11 cellular contexts compared by ENCODE assay signal in the genomic region with DNA sequence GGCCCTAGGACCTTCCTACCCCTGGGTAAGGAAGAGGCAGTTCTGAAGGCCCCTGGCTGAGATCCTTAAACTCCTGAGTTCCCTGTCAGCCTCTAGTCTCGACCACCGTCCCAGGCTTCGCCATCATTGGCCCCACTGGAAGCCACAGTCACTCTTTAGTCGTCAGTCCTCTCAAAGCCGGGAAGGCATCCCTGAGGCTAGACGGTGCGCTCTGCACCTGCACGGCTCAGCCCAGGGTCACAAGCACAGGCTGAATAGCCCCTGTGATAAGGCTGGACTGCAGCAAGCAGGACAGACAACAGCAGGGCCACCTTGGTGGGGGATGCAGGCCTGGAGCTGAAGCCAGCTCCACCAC. TPM values are rescaled to one million over a fixed set of nuclear protein-coding genes. Genes with fewer than 3 reads are reported as not detected.
DNase-seq lines count a peak whose midpoint lies in the region; ATAC-seq and TF ChIP-seq lines count a peak whose summit lies in the region.
"Had no signal": no experiment of that assay in that cellular context is flagged by ENCODE, and none has a peak within 500 bp of the region (broad histone marks: within the 10 kb centered on the region; RNA-seq: fewer than 3 reads in every experiment).

No MANE protein-coding gene starts in this region.

- H2BK120ac ChIP-seq in neuronal stem cell (ENCODE audit: low read depth, low read length) = no peak overlapping the region

- H3K4me3 ChIP-seq in esophagus squamous epithelium (peak overlapping the region; percentile 43 to 73 (median 59)), neuronal stem cell (ENCODE audit: low read length in 2 of 2) (no peak overlapping the region)
- H3K4me3 ChIP-seq: MG63 had no signal

- peak overlapping the region; percentile 63 for H2BK12ac ChIP-seq in neuronal stem cell (ENCODE audit: low read length)

- H3K4me1 ChIP-seq in esophagus squamous epithelium (peaks cover 17 to 46% (median 21%) of the 10 kb centered on the region in 3 donors), neuronal stem cell (ENCODE audit: control insufficient read depth in 2 of 2, insufficient read depth in 1 of 2, low read depth in 1 of 2, low read length in 2 of 2) (peaks cover 9 to 14% of the 10 kb centered on the region in 2 donors)

- H3K27ac ChIP-seq in esophagus squamous epithelium (peak overlapping the region; percentile 90 to 95 (median 94)), neuronal stem cell (replicated peaks; ENCODE audit: low read length) (no peak overlapping the region)

- H2AK5ac ChIP-seq in neuronal stem cell (ENCODE audit: low read depth, low read length) = peak overlapping the region; percentile 5

- no peak overlapping the region for H3K14ac ChIP-seq in neuronal stem cell (ENCODE audit: low read length)

- no peak for DNase-seq in stimulated activated naive CD8-positive, alpha-beta T cell treated with anti-CD3 and anti-CD28 coated beads, Interleukin-15, Interleukin-2, amounts not matched to agents 100 U/mL and 50 U/mL, for 24 hours
- DNase-seq in esophagus squamous epithelium (lab: John Stamatoyannopoulos, UW) = no peak
- no peak for DNase-seq in neuronal stem cell (ENCODE audit: low spot score)
- no peak for DNase-seq in NCI-H526 treated with DMSO at 0.1 percent for 48 hours (lab: John Stamatoyannopoulos, UW)
- no peak for DNase-seq in ACHN
- DNase-seq: MG63, SHP77 had no signal

- H3K36me3 ChIP-seq in esophagus squamous epithelium (no peaks in the 10 kb centered on the region), neuronal stem cell (replicated peaks in 1 of 2; ENCODE audit: control insufficient read depth in 2 of 2, insufficient read depth in 2 of 2, low read length in 2 of 2) (no peaks in the 10 kb centered on the region)

- WGBS in esophagus squamous epithelium, 2 donors = 67 to 72% methylated on average over 3 to 8 of the region's 8 CpGs
- WGBS in neuronal stem cell (ENCODE audit: extremely low coverage in 2 of 2, insufficient read length in 2 of 2, insufficient replicate concordance in 1 of 2), 2 donors = no CpG with 5 or more reads among the region's 8 CpGs

- peaks cover 6% of the 10 kb centered on the region for H3K79me1 ChIP-seq in neuronal stem cell (ENCODE audit: low read depth, low read length)

- no peaks in the 10 kb centered on the region for H3K27me3 Mint-ChIP-seq in stimulated activated naive CD8-positive, alpha-beta T cell treated with anti-CD3 and anti-CD28 coated beads, Interleukin-15, Interleukin-2, amounts not matched to agents 100 ng/mL and 50 ng/mL, for 24 hours

- no peak for TF ChIP-seq POLR2A in esophagus squamous epithelium (IDR thresholded peaks at IDR 0.05)

- peaks cover 42% of the 10 kb centered on the region for H3K4me1 Mint-ChIP-seq in stimulated activated naive CD8-positive, alpha-beta T cell treated with anti-CD3 and anti-CD28 coated beads, Interleukin-15, Interleukin-2, amounts not matched to agents 100 ng/mL and 50 ng/mL, for 24 hours (ENCODE audit: low read depth)

- H4K8ac ChIP-seq in neuronal stem cell (ENCODE audit: low read depth, low read length) = peak overlapping the region; percentile 92

- peak overlapping the region; percentile 40 for H2BK15ac ChIP-seq in neuronal stem cell (ENCODE audit: low read length)

- TF ChIP-seq CTCF in esophagus squamous epithelium (IDR thresholded peaks at IDR 0.05) = no peak

- H3K9me3 ChIP-seq in esophagus squamous epithelium (no peaks in the 10 kb centered on the region), neuronal stem cell (replicated peaks in 1 of 2; ENCODE audit: control insufficient read depth in 2 of 2, insufficient read depth in 1 of 2, low read depth in 1 of 2, low read length in 2 of 2) (no peaks in the 10 kb centered on the region)
- H3K9me3 ChIP-seq: MG63 had no signal

- peak overlapping the region; percentile 59 for H4K91ac ChIP-seq in neuronal stem cell (ENCODE audit: low read depth, low read length, poor library complexity)

- H3K23ac ChIP-seq in neuronal stem cell (ENCODE audit: low read depth, low read length, poor library complexity) = peak overlapping the region; percentile 85

- H3K4me2 ChIP-seq in neuronal stem cell (ENCODE audit: insufficient read depth, low read length, poor library complexity, severe bottlenecking) = peak overlapping the region; percentile 51

- no peak overlapping the region for H3K9ac ChIP-seq in neuronal stem cell (ENCODE audit: low read depth, low read length, poor library complexity)

- H3K4ac ChIP-seq in neuronal stem cell (ENCODE audit: low read length) = no peak overlapping the region

- in situ Hi-C loops in ACHN (cut with HindIII; ENCODE audit: low pct_ligation_motif_present, low pct_unique_long_range_greater_than_20kb, low sequenced_read_pairs) = no loop called here

- no peak for ATAC-seq in stimulated activated naive CD8-positive, alpha-beta T cell treated with anti-CD3 and anti-CD28 coated beads, Interleukin-15, Interleukin-2, amounts not matched to agents 100 U/mL and 50 U/mL, for 24 hours
- ATAC-seq in GM18861 (IDR thresholded peaks at IDR 0.05; ENCODE audit: unreplicated experiment) = no peak
- ATAC-seq in HG03521 (IDR thresholded peaks at IDR 0.05; ENCODE audit: unreplicated experiment) = no peak
- ATAC-seq: esophagus mucosa had no signal

- peak overlapping the region; percentile 13 for H3K4me3 Mint-ChIP-seq in stimulated activated naive CD8-positive, alpha-beta T cell treated with anti-CD3 and anti-CD28 coated beads, Interleukin-15, Interleukin-2, amounts not matched to agents 100 ng/mL and 50 ng/mL, for 24 hours

- H3K27me3 ChIP-seq in esophagus squamous epithelium = no peaks in the 10 kb centered on the region
- H3K27me3 ChIP-seq in neuronal stem cell (ENCODE audit: control insufficient read depth in 3 of 3, insufficient read depth in 3 of 3, low read depth in 1 of 3, low read length in 3 of 3) = no peaks in the 10 kb centered on the region
- H3K27me3 ChIP-seq: MG63 had no signal

- H2AFZ ChIP-seq in neuronal stem cell (ENCODE audit: low read length) = no peak overlapping the region

- H3K9me3 Mint-ChIP-seq in stimulated activated naive CD8-positive, alpha-beta T cell treated with anti-CD3 and anti-CD28 coated beads, Interleukin-15, Interleukin-2, amounts not matched to agents 100 ng/mL and 50 ng/mL, for 24 hours = no peaks in the 10 kb centered on the region

- H3K27ac Mint-ChIP-seq in stimulated activated naive CD8-positive, alpha-beta T cell treated with anti-CD3 and anti-CD28 coated beads, Interleukin-15, Interleukin-2, amounts not matched to agents 100 ng/mL and 50 ng/mL, for 24 hours = no peak overlapping the region

- peak overlapping the region; percentile 94 for H3K18ac ChIP-seq in neuronal stem cell (ENCODE audit: low read length)

- no peak overlapping the region for H2BK5ac ChIP-seq in neuronal stem cell (ENCODE audit: low read length)

- H3K36me3 Mint-ChIP-seq in stimulated activated naive CD8-positive, alpha-beta T cell treated with anti-CD3 and anti-CD28 coated beads, Interleukin-15, Interleukin-2, amounts not matched to agents 100 ng/mL and 50 ng/mL, for 24 hours (ENCODE audit: low read depth) = peaks cover 21% of the 10 kb centered on the region

- intact Hi-C loops in esophagus squamous epithelium (cut with DNase I) = no loop called here

RNA-seq across cellular contexts. Expression of a gene that starts 3.3 kb away (rescaled TPM):
- 10 to 100 TPM; 19.8 to 28.4 (median 25.3) TPM for total RNA-seq in esophagus squamous epithelium
- polyA plus RNA-seq in neuronal stem cell (2013, experiment 1 of 2) = 21.6 TPM
- polyA plus RNA-seq in neuronal stem cell (2013, experiment 2 of 2) = 22.5 TPM

RNA-seq across cellular contexts. Expression of a gene that starts 9.5 kb away (rescaled TPM):
- total RNA-seq in esophagus squamous epithelium = 1 to 10 TPM; 1.7 to 6.9 (median 4.5) TPM
- 7.8 TPM for polyA plus RNA-seq in neuronal stem cell (2013, experiment 1 of 2)
- polyA plus RNA-seq in neuronal stem cell (2013, experiment 2 of 2) = 8.0 TPM

RNA-seq across cellular contexts. Expression of a gene that starts 12.7 kb away (rescaled TPM):
- 100 to 1,000 TPM in 1 of 4 donors, 10 to 100 TPM in 3; 16.3 to 105 (median 20.5) TPM for total RNA-seq in esophagus squamous epithelium
- 19.5 TPM for polyA plus RNA-seq in neuronal stem cell (2013, experiment 1 of 2)
- polyA plus RNA-seq in neuronal stem cell (2013, experiment 2 of 2) = 17.6 TPM

RNA-seq across cellular contexts. Expression of a gene that starts 16.7 kb away (rescaled TPM):
- total RNA-seq in esophagus squamous epithelium = 1 to 10 TPM; 1.7 to 9.0 (median 4.9) TPM
- polyA plus RNA-seq in neuronal stem cell (2013, experiment 1 of 2) = 3.9 TPM
- polyA plus RNA-seq in neuronal stem cell (2013, experiment 2 of 2) = 3.7 TPM

Comparison
In these comparisons a context has a peak if more than half of its experiments do, and no peak if none do; other contexts are left out.
1. H3K4me3 ChIP-seq: peak in esophagus squamous epithelium (4 of 4); none in neuronal stem cell (0 of 2).